In genomic region chr19:32138416-32138815, GRCh38 we compare ENCODE assay signal across 1 cellular context.
TF ChIP-seq lines count a peak whose summit lies in the region.

No MANE protein-coding gene starts in this region.

TF ChIP-seq in HepG2, 621 proteins besides CTCF, POLR2A, EP300 and RAD21:
- TF ChIP-seq, protein P1, sequence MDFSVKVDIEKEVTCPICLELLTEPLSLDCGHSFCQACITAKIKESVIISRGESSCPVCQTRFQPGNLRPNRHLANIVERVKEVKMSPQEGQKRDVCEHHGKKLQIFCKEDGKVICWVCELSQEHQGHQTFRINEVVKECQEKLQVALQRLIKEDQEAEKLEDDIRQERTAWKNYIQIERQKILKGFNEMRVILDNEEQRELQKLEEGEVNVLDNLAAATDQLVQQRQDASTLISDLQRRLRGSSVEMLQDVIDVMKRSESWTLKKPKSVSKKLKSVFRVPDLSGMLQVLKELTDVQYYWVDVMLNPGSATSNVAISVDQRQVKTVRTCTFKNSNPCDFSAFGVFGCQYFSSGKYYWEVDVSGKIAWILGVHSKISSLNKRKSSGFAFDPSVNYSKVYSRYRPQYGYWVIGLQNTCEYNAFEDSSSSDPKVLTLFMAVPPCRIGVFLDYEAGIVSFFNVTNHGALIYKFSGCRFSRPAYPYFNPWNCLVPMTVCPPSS (IDR thresholded peaks at IDR 0.05): no peak
- TF ChIP-seq YY1 (IDR thresholded peaks at IDR 0.05; ENCODE audit: insufficient read depth, insufficient replicate concordance, low read depth, low read length) (no peak), NR3C1 (CRISPR knock-in tag; IDR thresholded peaks at IDR 0.05) (no peak), STAG1 (CRISPR knock-in tag; IDR thresholded peaks at IDR 0.05) (peak; percentile 24)
